In the genomic region with DNA sequence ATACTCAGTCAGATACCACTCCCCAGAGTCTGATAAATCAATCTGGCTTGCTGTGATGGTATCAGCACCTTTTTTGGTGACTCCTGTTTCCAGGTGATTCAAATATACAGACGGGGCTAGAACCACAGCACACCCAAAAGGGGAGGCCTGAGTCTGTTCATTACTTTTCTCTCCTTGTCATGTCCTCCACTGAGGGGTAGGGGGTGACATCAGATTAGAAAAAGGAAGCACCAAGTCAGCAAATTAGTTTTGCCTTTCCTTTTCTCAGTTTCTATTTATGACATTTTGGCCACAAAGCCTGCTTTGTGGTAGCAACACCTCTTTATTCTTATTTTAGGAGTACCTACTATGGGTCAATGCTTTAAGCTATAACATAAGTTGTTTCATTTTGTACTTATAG, we compare ENCODE assay signal across 8 cellular contexts.
A peak's percentile ranks its signal among the peaks of the same experiment; 100 is the strongest.
DNase-seq lines count a peak whose midpoint lies in the region; ATAC-seq and TF ChIP-seq lines count a peak whose summit lies in the region.

No MANE protein-coding gene starts in this region.

- H3F3A ChIP-seq in SK-N-SH (replicated peaks; ENCODE audit: insufficient read depth), result no peaks in the 10 kb centered on the region

- H3K9me2 ChIP-seq in SK-N-SH, result no peaks in the 10 kb centered on the region

- 62% methylated on average over 1 of the region's 1 CpG for WGBS in SK-N-SH (ENCODE audit: low lambda C conversion rate)

- H3K9me3 ChIP-seq in A673 (ENCODE audit: low read depth, low read length, poor library complexity, severe bottlenecking) (no peaks in the 10 kb centered on the region), SK-N-SH (no peaks in the 10 kb centered on the region), MG63 (no peaks in the 10 kb centered on the region)

- H3K27ac ChIP-seq in A673 (ENCODE audit: low read depth, low read length, poor library complexity, severe bottlenecking) (no peak overlapping the region), SK-N-SH (ENCODE audit: low read depth in 2 of 2, low read length in 1 of 2) (no peak overlapping the region)

- ATAC-seq in GM18867 (IDR thresholded peaks at IDR 0.05; ENCODE audit: unreplicated experiment) (peak; percentile 96), HG03025 (IDR thresholded peaks at IDR 0.05; ENCODE audit: low FRiP score, unreplicated experiment) (peak; percentile 61), omental fat pad (ENCODE audit: low FRiP score) (no peak)

- TF ChIP-seq EP300 in SK-N-SH (IDR thresholded peaks at IDR 0.05; ENCODE audit: borderline replicate concordance in 1 of 2, low read depth in 1 of 2, low read length in 1 of 2), result no peak

- no peak overlapping the region for H2AFZ ChIP-seq in SK-N-SH (ENCODE audit: low read depth)

- no peak overlapping the region for H3K9ac ChIP-seq in SK-N-SH

- H3K79me2 ChIP-seq in SK-N-SH (ENCODE audit: insufficient read depth), result no peaks in the 10 kb centered on the region

- no peaks in the 10 kb centered on the region for H3K36me3 ChIP-seq in A673 (ENCODE audit: insufficient read depth, low read length, poor library complexity, severe bottlenecking)
- H3K36me3 ChIP-seq in SK-N-SH (replicated peaks in 1 of 2; ENCODE audit: control insufficient read depth in 1 of 2, insufficient read depth in 2 of 2, low read length in 1 of 2), result no peaks in the 10 kb centered on the region
- H3K36me3 ChIP-seq in MG63, result no peaks in the 10 kb centered on the region

- no peak overlapping the region for H3K4me2 ChIP-seq in SK-N-SH

- DNase-seq in A673 (ENCODE audit: low spot score) (peak; percentile 56), SK-N-SH (no peak), retinal pigment epithelial cell (ENCODE audit: low read depth) (no peak), UCSD-AML1 (lab: John Stamatoyannopoulos, UW; ENCODE audit: unreplicated experiment) (no peak), MG63 (no peak), omental fat pad (ENCODE audit: low spot score) (no peak)

- H3K4me1 ChIP-seq in A673 (ENCODE audit: insufficient read depth, low read length, poor library complexity, severe bottlenecking), result peaks cover 5% of the 10 kb centered on the region
- no peaks in the 10 kb centered on the region for H3K4me1 ChIP-seq in SK-N-SH (ENCODE audit: control insufficient read depth in 1 of 2, insufficient read depth in 2 of 2, low read depth in 1 of 2, low read length in 1 of 2)

- intact Hi-C loops in A673 (cut with micrococcal nuclease; ENCODE audit: unreplicated experiment), result loop anchor here (5.0 to 10.0 kb wide), 3 partner anchors 507 to 1162 kb away; no protein-coding TSS in a partner anchor

- TF ChIP-seq CTCF in A673 (conservative IDR thresholded peaks at IDR 0.05; ENCODE audit: low read depth, low read length) (peak; percentile 64), SK-N-SH (IDR thresholded peaks at IDR 0.05) (peak; percentile 53), retinal pigment epithelial cell (conservative IDR thresholded peaks at IDR 0.05; ENCODE audit: low read depth, low read length) (peak; percentile 55), omental fat pad (IDR thresholded peaks at IDR 0.05) (no peak)

- BruUV-seq in A673 (replicated peaks; lab: Mats Ljungman, UMichigan), result no TSS peak

- POLR2A ChIA-PET in A673 (lab: Charles Lee; ENCODE audit: low non-redundant PET) (no interaction called here), SK-N-SH (lab: Yijun Ruan, JAX) (no interaction called here)

- CTCF ChIA-PET in A673 (lab: Charles Lee), result no interaction called here
- CTCF ChIA-PET in SK-N-SH (lab: Yijun Ruan, JAX), result interaction anchor here (0.6 to 2.3 kb wide), 7 partner anchors 9 to 1526 kb away, joined by 3 to 12 read pairs (median 3); no protein-coding TSS in a partner anchor

- no peaks in the 10 kb centered on the region for H4K20me1 ChIP-seq in SK-N-SH (ENCODE audit: insufficient read depth)

- peak; percentile 70 for TF ChIP-seq RAD21 in SK-N-SH (IDR thresholded peaks at IDR 0.05; ENCODE audit: low read length)

- no peak overlapping the region for H3K4me3 ChIP-seq in A673 (ENCODE audit: low read depth, low read length, poor library complexity, severe bottlenecking)
- no peak overlapping the region for H3K4me3 ChIP-seq in SK-N-SH (ENCODE audit: low read depth in 2 of 2, low read length in 1 of 2)
- H3K4me3 ChIP-seq in retinal pigment epithelial cell (ENCODE audit: low read length), result no peak overlapping the region
- H3K4me3 ChIP-seq in MG63, result no peak overlapping the region

- no peaks in the 10 kb centered on the region for H3K27me3 ChIP-seq in A673 (replicated peaks; ENCODE audit: insufficient read depth, low read depth, low read length, poor library complexity)
- H3K27me3 ChIP-seq in SK-N-SH (ENCODE audit: insufficient read depth), result no peaks in the 10 kb centered on the region
- no peaks in the 10 kb centered on the region for H3K27me3 ChIP-seq in MG63

TF ChIP-seq in SK-N-SH, 30 proteins besides CTCF, POLR2A, EP300 and RAD21:
- no peak for TF ChIP-seq MXI1 (IDR thresholded peaks at IDR 0.05; ENCODE audit: low read depth, low read length)
- TF ChIP-seq GATA2 (CRISPR knock-in tag; IDR thresholded peaks at IDR 0.05), result no peak
- TF ChIP-seq TAF1 (IDR thresholded peaks at IDR 0.05; ENCODE audit: borderline replicate concordance, low read depth, low read length), result no peak
- 0 out of 2 replicates have a peak, but pooled peaks have one; percentile 28 for TF ChIP-seq SMC3 (IDR thresholded peaks at IDR 0.05; ENCODE audit: low read depth, low read length)

Comparison
In these comparisons a context has a peak if more than half of its experiments do, and no peak if none do; other contexts are left out.
1. CTCF ChIP-seq: peak in A673 (single experiment), SK-N-SH (single experiment) and retinal pigment epithelial cell (single experiment); none in omental fat pad (0 of 3).